Comparison of ENCODE assay signal across 4 cellular contexts in genomic region chr5:141189131-141189530, GRCh38. TPM values are rescaled to one million over a fixed set of nuclear protein-coding genes. Genes with fewer than 3 reads are reported as not detected.
"Had no signal": no experiment of that assay in that cellular context is flagged by ENCODE, and none has a peak within 500 bp of the region (broad histone marks: within the 10 kb centered on the region; RNA-seq: fewer than 3 reads in every experiment).

No MANE protein-coding gene starts in this region.

RNA-seq across cellular contexts. Expression of gene PCDHB9, which starts 2.2 kb away (rescaled TPM):
- total RNA-seq: HT1080, K562 had no signal

RNA-seq across cellular contexts. Expression of gene PCDHB10, which starts 3.0 kb away (rescaled TPM):
- total RNA-seq: HepG2, HT-29, K562 had no signal

RNA-seq across cellular contexts. Expression of gene PCDHB16, which starts 6.9 kb away (rescaled TPM):
- total RNA-seq: HT1080, K562 had no signal

RNA-seq across cellular contexts. Expression of gene PCDHB11, which starts 10.3 kb away (rescaled TPM):
- total RNA-seq: HT1080, K562 had no signal

RNA-seq across cellular contexts. Expression of gene PCDHB8, which starts 11.5 kb away (rescaled TPM):
- total RNA-seq: HT-29, HT1080, K562 had no signal
